In the genomic region with DNA sequence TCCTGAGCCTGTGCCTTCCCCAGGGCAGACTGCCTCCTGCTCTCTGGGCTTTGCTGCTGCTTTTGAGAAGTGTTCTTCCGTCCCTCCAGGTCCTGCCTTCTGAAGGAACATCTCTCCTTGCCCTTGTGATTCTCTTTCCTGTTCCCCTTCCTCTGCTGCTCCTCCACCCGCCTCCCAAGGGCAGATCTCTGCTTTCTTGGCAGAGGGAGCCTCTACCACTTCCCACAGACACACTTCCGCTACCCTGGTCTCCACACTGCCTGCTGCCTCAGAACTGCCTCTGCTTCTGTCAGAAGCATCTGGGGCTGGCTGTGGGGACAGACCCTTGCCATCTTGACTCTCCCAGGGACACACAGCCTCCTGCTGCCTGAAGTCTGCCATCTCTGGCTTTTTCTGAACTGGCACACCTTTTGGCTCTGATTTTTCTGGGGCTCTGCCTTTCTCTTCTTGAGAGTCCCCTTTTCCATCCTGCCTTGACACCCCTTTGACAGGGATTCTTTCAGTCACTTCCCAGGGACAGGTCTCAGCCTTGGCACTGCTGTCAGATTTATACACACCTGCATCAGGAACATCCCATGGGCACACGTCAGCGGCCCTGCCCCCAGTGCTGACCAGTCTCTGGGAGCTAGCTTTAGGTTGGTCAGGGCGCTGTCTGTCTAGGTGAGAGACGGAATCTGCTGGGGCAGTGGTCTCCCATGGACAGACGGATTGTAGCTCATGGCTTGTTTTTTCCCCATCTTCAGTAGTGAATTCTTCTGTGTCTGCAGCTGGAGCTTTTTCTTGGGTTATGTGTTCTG, we compare ENCODE assay signal across 14 cellular contexts. TPM values are rescaled to one million over a fixed set of nuclear protein-coding genes. Genes with fewer than 3 reads are reported as not detected.
DNase-seq lines count a peak whose midpoint lies in the region; ATAC-seq and TF ChIP-seq lines count a peak whose summit lies in the region.
"Had no signal": no experiment of that assay in that cellular context is flagged by ENCODE, and none has a peak within 500 bp of the region (broad histone marks: within the 10 kb centered on the region; RNA-seq: fewer than 3 reads in every experiment).

No MANE protein-coding gene starts in this region.

- H3K4me3 Mint-ChIP-seq in brain (no peak overlapping the region), mesothelial cell of epicardium (no peak overlapping the region)

- H3K36me3 Mint-ChIP-seq in brain (peaks cover 6% of the 10 kb centered on the region), mesothelial cell of epicardium (peaks cover 4% of the 10 kb centered on the region)

- ATAC-seq in GM19324 (IDR thresholded peaks at IDR 0.05; ENCODE audit: low FRiP score, unreplicated experiment), result no peak

- TF ChIP-seq CTCF in brain (conservative IDR thresholded peaks at IDR 0.05), result no peak
- TF ChIP-seq CTCF in mesothelial cell of epicardium (IDR thresholded peaks at IDR 0.05; ENCODE audit: unreplicated experiment), result no peak

- H3K4me1 Mint-ChIP-seq in brain (peaks cover 46% of the 10 kb centered on the region), mesothelial cell of epicardium (peaks cover 10% of the 10 kb centered on the region)

- H3K27ac Mint-ChIP-seq in brain (peak overlapping the region; percentile 10 to 92 (median 60)), mesothelial cell of epicardium (peak overlapping the region; percentile 7)
- H3K27ac Mint-ChIP-seq: progenitor cell of endocrine pancreas had no signal

- DNase-seq in CD1c-positive myeloid dendritic cell (ENCODE audit: extremely low spot score) (peak; percentile 64), KBM-7 (peak; percentile 72), mesothelial cell of epicardium (ENCODE audit: low spot score in 2 of 2, unreplicated experiment in 2 of 2) (no peak), 8988T (no peak), cortex of kidney (lab: John Stamatoyannopoulos, UW) (no peak)
- DNase-seq: activated CD4-positive, alpha-beta T cell treated with anti-CD3 and anti-CD28 coated beads, Interleukin-2, amount 50 U/mL, for 4 hours; effector CD8-positive, alpha-beta T cell; GOT3; NCI-H1417; stimulated activated CD4-positive, alpha-beta T cell treated with anti-CD3 and anti-CD28 coated beads, Interleukin-4, amount 100 ng/mL, for 1 hour had no signal

- H3K9me3 Mint-ChIP-seq in brain (no peaks in the 10 kb centered on the region), mesothelial cell of epicardium (no peaks in the 10 kb centered on the region)

- in situ Hi-C loops in KBM-7 (cut with MboI; ENCODE audit: low pct_unique_long_range_greater_than_20kb, low sequenced_read_pairs), result no loop called here

- H3K27me3 Mint-ChIP-seq in brain, result peaks cover 14% of the 10 kb centered on the region
- H3K27me3 Mint-ChIP-seq in mesothelial cell of epicardium (ENCODE audit: low read depth), result peaks cover 4% of the 10 kb centered on the region

RNA-seq across cellular contexts. Expression of a gene that starts 16.6 kb away (rescaled TPM):
- 1.2 TPM for polyA plus RNA-seq in brain (ENCODE audit: insufficient read depth, low read depth, low replicate concordance)
- total RNA-seq in mesothelial cell of epicardium, result 0.22 to 0.77 TPM (median 0.25 TPM) in 3 replicates
- total RNA-seq: HT1080 had no signal

RNA-seq across cellular contexts. Expression of a gene that starts 24.4 kb away (rescaled TPM):
- 35.3 TPM for polyA plus RNA-seq in brain (ENCODE audit: insufficient read depth, low read depth, low replicate concordance)
- total RNA-seq in mesothelial cell of epicardium, result 31.6 to 33.6 TPM (median 32.9 TPM) in 3 replicates

RNA-seq across cellular contexts. Expression of a gene that starts 30.2 kb away (rescaled TPM):
- 44.3 TPM for polyA plus RNA-seq in brain (ENCODE audit: insufficient read depth, low read depth, low replicate concordance)
- total RNA-seq in mesothelial cell of epicardium, result 39.9 to 42.9 TPM (median 41.9 TPM) in 3 replicates

Comparison
In these comparisons a context has a peak if more than half of its experiments do, and no peak if none do; other contexts are left out.
1. DNase-seq: peak in CD1c-positive myeloid dendritic cell (single experiment) and KBM-7 (single experiment); none in mesothelial cell of epicardium (0 of 2), 8988T (single experiment) and cortex of kidney (single experiment).